Comparison of ENCODE assay signal across 1 cellular context in genomic region chr7:74000489-74001149, GRCh38.
A peak's percentile ranks its signal among the peaks of the same experiment; 100 is the strongest.
TF ChIP-seq lines count a peak whose summit lies in the region.

No MANE protein-coding gene starts in this region.

TF ChIP-seq in HepG2, 621 proteins besides CTCF, POLR2A, EP300 and RAD21:
- peak; percentile 97 for TF ChIP-seq MNT (IDR thresholded peaks at IDR 0.05)
- no peak for TF ChIP-seq FOXK2 (IDR thresholded peaks at IDR 0.05)
